ENCODE assay signal across 14 cellular contexts in the genomic region with DNA sequence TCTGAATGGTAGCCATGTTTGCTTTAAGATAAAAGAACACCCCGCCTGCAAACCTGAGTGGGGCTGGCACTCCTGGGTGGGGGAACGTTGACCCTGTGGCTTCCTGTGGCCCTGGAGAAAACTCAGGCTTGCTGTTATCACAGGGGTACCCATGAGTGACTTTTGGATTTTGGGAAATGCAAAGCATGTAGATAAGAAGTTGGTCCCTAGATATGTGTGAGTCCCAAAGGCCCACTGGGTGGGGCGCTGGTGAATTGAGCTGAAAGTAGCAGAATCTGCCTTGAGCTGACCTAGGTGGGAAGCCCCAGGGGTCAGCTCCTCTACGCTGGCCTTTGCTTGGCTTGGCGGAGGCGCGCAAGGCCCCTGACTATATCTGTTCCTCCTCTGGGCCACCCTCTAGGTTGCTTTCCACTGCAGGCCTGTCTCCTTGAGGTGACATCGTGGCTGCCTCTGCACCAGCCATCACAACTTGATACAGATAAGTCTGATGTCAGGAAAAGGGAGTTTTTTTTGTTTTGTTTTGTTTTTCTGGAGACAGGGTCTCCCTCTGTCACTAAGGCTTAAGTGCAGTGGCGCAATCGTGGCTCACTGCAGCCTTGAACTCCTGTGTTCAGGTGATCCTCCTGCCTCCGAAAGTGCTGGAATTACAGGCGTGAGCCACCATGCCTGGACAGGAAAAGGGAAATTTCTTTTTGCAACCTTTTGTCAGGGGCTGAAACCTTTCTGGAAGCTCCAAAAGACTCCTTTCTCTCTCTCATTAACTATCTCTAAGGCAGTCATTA.
DNase-seq lines count a peak whose midpoint lies in the region; ATAC-seq and TF ChIP-seq lines count a peak whose summit lies in the region.
"Had no signal": no experiment of that assay in that cellular context is flagged by ENCODE, and none has a peak within 500 bp of the region (broad histone marks: within the 10 kb centered on the region; RNA-seq: fewer than 3 reads in every experiment).

No MANE protein-coding gene starts in this region.

- H3K27me3 ChIP-seq in left ventricle myocardium inferior (ENCODE audit: low read depth) (no peaks in the 10 kb centered on the region), thoracic aorta (replicated peaks; ENCODE audit: insufficient read depth) (no peaks in the 10 kb centered on the region)
- H3K27me3 ChIP-seq: heart left ventricle had no signal

- H3K9me3 ChIP-seq in left ventricle myocardium inferior (replicated peaks) (no peaks in the 10 kb centered on the region), thoracic aorta (no peaks in the 10 kb centered on the region)

- intact Hi-C loops in left ventricle myocardium inferior (cut with micrococcal nuclease): no loop called here
- intact Hi-C loops in Right ventricle myocardium superior (cut with DNase I): no loop called here

- TF ChIP-seq CTCF in left ventricle myocardium inferior (IDR thresholded peaks at IDR 0.05; ENCODE audit: borderline replicate concordance): no peak
- TF ChIP-seq CTCF in thoracic aorta (IDR thresholded peaks at IDR 0.05): no peak

- no peak overlapping the region for H3K4me3 Mint-ChIP-seq in activated T-helper 17 cell treated with anti-CD3 and anti-CD28 coated beads, Interleukin-2, amount 50 U/mL, for 72 hours
- peak overlapping the region; percentile 55 for H3K4me3 Mint-ChIP-seq in memory B cell

- peaks cover 4% of the 10 kb centered on the region for H3K36me3 Mint-ChIP-seq in activated T-helper 17 cell treated with anti-CD3 and anti-CD28 coated beads, Interleukin-2, amount 50 U/mL, for 72 hours (ENCODE audit: low read depth)
- peaks cover 2% of the 10 kb centered on the region for H3K36me3 Mint-ChIP-seq in memory B cell

- H3K36me3 ChIP-seq in left ventricle myocardium inferior (peaks cover 5% of the 10 kb centered on the region), thoracic aorta (peaks cover 3% of the 10 kb centered on the region)

- DNase-seq in left ventricle myocardium inferior: no peak
- DNase-seq in Right ventricle myocardium superior: no peak
- DNase-seq in memory B cell (ENCODE audit: low spot score in 2 of 2): no peak
- DNase-seq in thoracic aorta (ENCODE audit: low spot score): no peak
- DNase-seq in NCI-H82 (lab: John Stamatoyannopoulos, UW): no peak
- no peak for DNase-seq in RPMI8226
- DNase-seq in pons (ENCODE audit: low spot score): no peak
- DNase-seq: central memory CD4-positive, alpha-beta T cell; effector CD8-positive, alpha-beta T cell; IMR-90; NCI-H2029; NCI-H510A treated with DMSO at 0.1 percent for 48 hours had no signal

- peak overlapping the region; percentile 12 for H3K27ac Mint-ChIP-seq in activated T-helper 17 cell treated with anti-CD3 and anti-CD28 coated beads, Interleukin-2, amount 50 U/mL, for 72 hours
- no peak overlapping the region for H3K27ac Mint-ChIP-seq in memory B cell

- peaks cover 11% of the 10 kb centered on the region for H3K4me1 Mint-ChIP-seq in activated T-helper 17 cell treated with anti-CD3 and anti-CD28 coated beads, Interleukin-2, amount 50 U/mL, for 72 hours
- peaks cover 14% of the 10 kb centered on the region for H3K4me1 Mint-ChIP-seq in memory B cell

- no peak for ATAC-seq in Right ventricle myocardium superior (ENCODE audit: poor library complexity)
- ATAC-seq in activated T-helper 17 cell treated with anti-CD3 and anti-CD28 coated beads, Interleukin-2, amount 50 U/mL, for 72 hours (replicated peaks): no peak
- no peak for ATAC-seq in memory B cell (ENCODE audit: low read depth)
- ATAC-seq in thoracic aorta (ENCODE audit: insufficient number of reproducible peaks, low FRiP score, low read depth): no peak

- no peaks in the 10 kb centered on the region for H3K9me3 Mint-ChIP-seq in activated T-helper 17 cell treated with anti-CD3 and anti-CD28 coated beads, Interleukin-2, amount 50 U/mL, for 72 hours
- H3K9me3 Mint-ChIP-seq in memory B cell: no peaks in the 10 kb centered on the region

- no peak overlapping the region for H3K4me3 ChIP-seq in left ventricle myocardium inferior
- no peak overlapping the region for H3K4me3 ChIP-seq in thoracic aorta
- H3K4me3 ChIP-seq: heart left ventricle had no signal

- peak overlapping the region; percentile 57 for H3K27ac ChIP-seq in left ventricle myocardium inferior (replicated peaks)
- peak overlapping the region; percentile 70 to 74 for H3K27ac ChIP-seq in thoracic aorta

- H3K27me3 Mint-ChIP-seq in activated T-helper 17 cell treated with anti-CD3 and anti-CD28 coated beads, Interleukin-2, amount 50 U/mL, for 72 hours: no peaks in the 10 kb centered on the region
- H3K27me3 Mint-ChIP-seq in memory B cell: no peaks in the 10 kb centered on the region

- H3K4me1 ChIP-seq in left ventricle myocardium inferior (peaks cover 51% of the 10 kb centered on the region), thoracic aorta (ENCODE audit: control insufficient read depth in 1 of 2, low read depth in 2 of 2) (peaks cover 7 to 22% of the 10 kb centered on the region in 2 donors)
